ENCODE assay signal across 16 cellular contexts in the genomic region with DNA sequence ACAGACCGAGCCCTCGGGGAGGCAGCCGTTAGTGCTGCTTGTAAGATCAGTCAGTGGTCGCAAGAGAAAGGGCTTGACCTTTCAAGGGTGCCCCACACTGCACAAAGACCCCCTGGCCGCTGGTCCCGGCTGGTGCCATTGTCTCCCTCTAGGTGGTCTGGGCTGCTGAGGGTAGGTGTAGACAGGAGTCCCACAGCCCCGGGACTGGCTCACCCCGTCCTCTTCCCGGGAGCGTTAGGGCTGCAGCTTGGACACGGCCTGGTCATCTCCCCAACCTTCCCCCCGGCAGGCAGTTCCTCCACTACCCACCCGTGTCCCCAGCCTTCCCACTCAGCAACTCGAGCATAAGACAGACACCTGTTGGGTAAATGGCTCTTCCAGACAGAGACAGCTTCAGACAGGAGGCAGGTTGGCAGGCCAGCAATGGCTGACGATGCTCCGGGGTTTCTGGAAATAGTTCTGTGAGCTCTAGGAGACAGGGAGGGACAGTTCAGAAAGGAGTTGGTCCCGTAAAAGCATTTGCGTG. TPM values are rescaled to one million over a fixed set of nuclear protein-coding genes. Genes with fewer than 3 reads are reported as not detected.
DNase-seq lines count a peak whose midpoint lies in the region; ATAC-seq and TF ChIP-seq lines count a peak whose summit lies in the region.
"Had no signal": no experiment of that assay in that cellular context is flagged by ENCODE, and none has a peak within 500 bp of the region (broad histone marks: within the 10 kb centered on the region; RNA-seq: fewer than 3 reads in every experiment).

No MANE protein-coding gene starts in this region.

- 17 to 27% methylated on average over 11 to 17 of the region's 18 CpGs for WGBS in testis, 2 donors

- H3K9me3 ChIP-seq in WERI-Rb-1 (ENCODE audit: severe bottlenecking) (no peaks in the 10 kb centered on the region), testis (no peaks in the 10 kb centered on the region)
- H3K9me3 ChIP-seq: thyroid gland had no signal

- H3K36me3 Mint-ChIP-seq in activated naive CD8-positive, alpha-beta T cell: no peaks in the 10 kb centered on the region
- H3K36me3 Mint-ChIP-seq in activated naive CD8-positive, alpha-beta T cell treated with anti-CD3 and anti-CD28 coated beads for 36 hours: no peaks in the 10 kb centered on the region
- H3K36me3 Mint-ChIP-seq in immature natural killer cell: no peaks in the 10 kb centered on the region
- H3K36me3 Mint-ChIP-seq in stimulated activated effector memory CD8-positive, alpha-beta T cell treated with anti-CD3 and anti-CD28 coated beads, Interleukin-12 subunit alpha, Interleukin-12 subunit beta, amount 100 ng/mL, for 72 hours: no peaks in the 10 kb centered on the region

- no peak overlapping the region for H3K27ac Mint-ChIP-seq in activated naive CD8-positive, alpha-beta T cell
- no peak overlapping the region for H3K27ac Mint-ChIP-seq in activated naive CD8-positive, alpha-beta T cell treated with anti-CD3 and anti-CD28 coated beads for 36 hours
- H3K27ac Mint-ChIP-seq in immature natural killer cell: no peak overlapping the region
- no peak overlapping the region for H3K27ac Mint-ChIP-seq in stimulated activated effector memory CD8-positive, alpha-beta T cell treated with anti-CD3 and anti-CD28 coated beads, Interleukin-12 subunit alpha, Interleukin-12 subunit beta, amount 100 ng/mL, for 72 hours
- H3K27ac Mint-ChIP-seq: activated CD4-positive, alpha-beta T cell treated with anti-CD3 and anti-CD28 coated beads, Interleukin-2, amount 10 ng/mL, durations not matched to agents 24 days and 14 days; activated T-helper 1 cell treated with anti-CD3 and anti-CD28 coated beads, Interleukin-12 subunit alpha, Interleukin-12 subunit beta, Interleukin-2, Interleukin-4 antibody, amounts not matched to agents 30 ng/mL and 10 ng/mL and 1 ng/mL, durations not matched to agents 14 hours and 24 hours and 36 hours had no signal

- no peaks in the 10 kb centered on the region for H3K36me3 ChIP-seq in WERI-Rb-1
- no peaks in the 10 kb centered on the region for H3K36me3 ChIP-seq in testis (ENCODE audit: low read depth, missing control alignments)
- H3K36me3 ChIP-seq: thyroid gland had no signal

- TF ChIP-seq CTCF in WERI-Rb-1 (IDR thresholded peaks at IDR 0.05; ENCODE audit: low read depth, low read length) (no peak), testis (IDR thresholded peaks at IDR 0.05) (no peak)

- peaks cover 8% of the 10 kb centered on the region for H3K27me3 Mint-ChIP-seq in activated naive CD8-positive, alpha-beta T cell
- peaks cover 37% of the 10 kb centered on the region for H3K27me3 Mint-ChIP-seq in activated naive CD8-positive, alpha-beta T cell treated with anti-CD3 and anti-CD28 coated beads for 36 hours
- H3K27me3 Mint-ChIP-seq in immature natural killer cell (ENCODE audit: low read depth in 3 of 3): peaks cover 7 to 18% (median 11%) of the 10 kb centered on the region in 3 donors

- ATAC-seq in stimulated activated effector memory CD8-positive, alpha-beta T cell treated with anti-CD3 and anti-CD28 coated beads, Interleukin-12 subunit alpha, Interleukin-12 subunit beta, amount 100 ng/mL, for 72 hours: no peak
- no peak for ATAC-seq in HG03135 (IDR thresholded peaks at IDR 0.05; ENCODE audit: unreplicated experiment)

- no peaks in the 10 kb centered on the region for H3K27me3 ChIP-seq in WERI-Rb-1 (ENCODE audit: insufficient read depth, low read depth, severe bottlenecking)
- H3K27me3 ChIP-seq in testis: no peaks in the 10 kb centered on the region
- H3K27me3 ChIP-seq: thyroid gland had no signal

- TF ChIP-seq POLR2A in testis (IDR thresholded peaks at IDR 0.05): no peak

- no peaks in the 10 kb centered on the region for H3K9me3 Mint-ChIP-seq in activated naive CD8-positive, alpha-beta T cell (ENCODE audit: low read depth)
- no peaks in the 10 kb centered on the region for H3K9me3 Mint-ChIP-seq in activated naive CD8-positive, alpha-beta T cell treated with anti-CD3 and anti-CD28 coated beads for 36 hours
- no peaks in the 10 kb centered on the region for H3K9me3 Mint-ChIP-seq in immature natural killer cell
- H3K9me3 Mint-ChIP-seq in stimulated activated effector memory CD8-positive, alpha-beta T cell treated with anti-CD3 and anti-CD28 coated beads, Interleukin-12 subunit alpha, Interleukin-12 subunit beta, amount 100 ng/mL, for 72 hours: no peaks in the 10 kb centered on the region
- H3K9me3 Mint-ChIP-seq: activated CD4-positive, alpha-beta T cell treated with anti-CD3 and anti-CD28 coated beads, Interleukin-2, amount 10 ng/mL, durations not matched to agents 24 days and 14 days; activated T-helper 1 cell treated with anti-CD3 and anti-CD28 coated beads, Interleukin-12 subunit alpha, Interleukin-12 subunit beta, Interleukin-2, Interleukin-4 antibody, amounts not matched to agents 30 ng/mL and 10 ng/mL and 1 ng/mL, durations not matched to agents 14 hours and 24 hours and 36 hours had no signal

- H3K27ac ChIP-seq in WERI-Rb-1 (peak overlapping the region; percentile 85), testis (no peak overlapping the region)
- H3K27ac ChIP-seq: skin epidermis, thyroid gland had no signal

- H3K4me3 Mint-ChIP-seq in activated naive CD8-positive, alpha-beta T cell: peak overlapping the region; percentile 48
- no peak overlapping the region for H3K4me3 Mint-ChIP-seq in activated naive CD8-positive, alpha-beta T cell treated with anti-CD3 and anti-CD28 coated beads for 36 hours
- H3K4me3 Mint-ChIP-seq in immature natural killer cell: peak overlapping the region in 4 of 5 donors; percentile 33 to 60 (median 50)
- peak overlapping the region; percentile 50 for H3K4me3 Mint-ChIP-seq in stimulated activated effector memory CD8-positive, alpha-beta T cell treated with anti-CD3 and anti-CD28 coated beads, Interleukin-12 subunit alpha, Interleukin-12 subunit beta, amount 100 ng/mL, for 72 hours
- H3K4me3 Mint-ChIP-seq: activated CD4-positive, alpha-beta T cell treated with anti-CD3 and anti-CD28 coated beads, Interleukin-2, amount 10 ng/mL, durations not matched to agents 24 days and 14 days; activated T-helper 1 cell treated with anti-CD3 and anti-CD28 coated beads, Interleukin-12 subunit alpha, Interleukin-12 subunit beta, Interleukin-2, Interleukin-4 antibody, amounts not matched to agents 30 ng/mL and 10 ng/mL and 1 ng/mL, durations not matched to agents 14 hours and 24 hours and 36 hours had no signal

- no peak for DNase-seq in activated naive CD8-positive, alpha-beta T cell treated with anti-CD3 and anti-CD28 coated beads for 36 hours
- no peak for DNase-seq in WERI-Rb-1
- no peak for DNase-seq in immature natural killer cell
- DNase-seq in stimulated activated effector memory CD8-positive, alpha-beta T cell treated with anti-CD3 and anti-CD28 coated beads, Interleukin-12 subunit alpha, Interleukin-12 subunit beta, amount 100 ng/mL, for 72 hours (ENCODE audit: low spot score in 2 of 2): no peak
- no peak for DNase-seq in HPDE6-E6E7 (ENCODE audit: extremely low spot score)
- DNase-seq in testis: no peak
- DNase-seq: ACHN, DMS79, NCI-H1436 treated with DMSO at 0.1 percent for 48 hours, SW 1271 had no signal

- peaks cover 7% of the 10 kb centered on the region for H3K4me1 Mint-ChIP-seq in activated naive CD8-positive, alpha-beta T cell (ENCODE audit: low read depth)
- H3K4me1 Mint-ChIP-seq in activated naive CD8-positive, alpha-beta T cell treated with anti-CD3 and anti-CD28 coated beads for 36 hours: no peaks in the 10 kb centered on the region
- peaks cover 0 to 12% of the 10 kb centered on the region in 2 donors for H3K4me1 Mint-ChIP-seq in immature natural killer cell
- H3K4me1 Mint-ChIP-seq in stimulated activated effector memory CD8-positive, alpha-beta T cell treated with anti-CD3 and anti-CD28 coated beads, Interleukin-12 subunit alpha, Interleukin-12 subunit beta, amount 100 ng/mL, for 72 hours: peaks cover 10% of the 10 kb centered on the region
- H3K4me1 Mint-ChIP-seq: activated CD4-positive, alpha-beta T cell treated with anti-CD3 and anti-CD28 coated beads, Interleukin-2, amount 10 ng/mL, durations not matched to agents 24 days and 14 days had no signal

- intact Hi-C loops in testis (cut with DNase I; ENCODE audit: low total_unique reads): no loop called here

- peaks cover 7% of the 10 kb centered on the region for H3K4me1 ChIP-seq in testis

- peak overlapping the region; percentile 60 for H3K4me3 ChIP-seq in WERI-Rb-1 (ENCODE audit: low read depth, low read length)
- peak overlapping the region in 1 of 2 donors; percentile 51 for H3K4me3 ChIP-seq in testis

RNA-seq across cellular contexts. Expression of a gene that starts 15.3 kb away (rescaled TPM):
- total RNA-seq in activated naive CD8-positive, alpha-beta T cell treated with anti-CD3 and anti-CD28 coated beads for 36 hours: 10 to 100 TPM; 27.2 to 28.7 TPM
- polyA plus RNA-seq in immature natural killer cell (10 to 100 TPM; 44.3 to 78.6 (median 44.6) TPM), testis (ENCODE audit: insufficient read depth, low read depth, low replicate concordance) (29.4 TPM)
- total RNA-seq in testis: 10 to 100 TPM; 57.8 to 73.0 TPM

RNA-seq across cellular contexts. Expression of a gene that starts 38.9 kb away (rescaled TPM):
- 1 to 10 TPM; 5.3 to 5.6 TPM for total RNA-seq in activated naive CD8-positive, alpha-beta T cell treated with anti-CD3 and anti-CD28 coated beads for 36 hours
- 1 to 10 TPM; 2.1 to 6.2 (median 2.8) TPM for polyA plus RNA-seq in immature natural killer cell
- total RNA-seq in testis: 10 to 100 TPM; 49.5 to 49.7 TPM
- polyA plus RNA-seq in testis (ENCODE audit: insufficient read depth, low read depth, low replicate concordance): 29.3 TPM

Comparison
In these comparisons a context has a peak if more than half of its experiments do, and no peak if none do; other contexts are left out.
1. RNA of a gene that starts 38.9 kb away (total RNA-seq): 49.5 to 49.7 TPM in testis; 5.3 to 5.6 TPM in activated naive CD8-positive, alpha-beta T cell treated with anti-CD3 and anti-CD28 coated beads for 36 hours; every median in the first group is over 4 times any median in the second.